In the genomic region with DNA sequence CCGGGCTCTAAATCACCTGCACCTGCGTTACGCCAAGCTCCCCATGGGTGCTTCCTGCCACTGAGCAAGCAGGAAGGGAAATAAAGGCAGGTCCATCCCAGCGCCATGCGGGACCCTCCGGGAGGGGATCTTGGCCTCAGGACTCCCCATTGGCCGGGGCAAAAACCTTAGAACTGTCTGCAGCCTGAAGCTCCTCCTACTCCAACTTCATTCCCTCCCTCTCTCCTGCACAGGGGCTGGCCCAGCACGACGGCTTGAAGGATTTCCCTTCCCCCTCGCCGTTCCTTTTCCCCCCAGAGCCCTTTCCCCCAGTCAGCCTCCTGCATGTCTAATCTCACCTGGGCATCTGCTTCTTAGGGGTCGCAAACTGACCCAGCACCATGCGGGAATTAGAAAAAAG, we compare ENCODE assay signal across 28 cellular contexts.
DNase-seq lines count a peak whose midpoint lies in the region; ATAC-seq, FAIRE-seq and TF ChIP-seq lines count a peak whose summit lies in the region.
"Had no signal": no experiment of that assay in that cellular context is flagged by ENCODE, and none has a peak within 500 bp of the region (broad histone marks: within the 10 kb centered on the region; RNA-seq: fewer than 3 reads in every experiment).

No MANE protein-coding gene starts in this region.

- TF ChIP-seq CTCF in kidney (IDR thresholded peaks at IDR 0.05; ENCODE audit: borderline replicate concordance, extremely low read depth, insufficient read depth) (no peak), upper lobe of right lung (IDR thresholded peaks at IDR 0.05) (no peak)

- no peaks in the 10 kb centered on the region for H3K27me3 ChIP-seq in upper lobe of right lung
- H3K27me3 ChIP-seq: BLaER1, Peyer's patch, SJSA1 had no signal

- H3K36me3 ChIP-seq in kidney (ENCODE audit: control insufficient read depth in 1 of 2, insufficient read depth in 2 of 2, low read length in 2 of 2) (no peaks in the 10 kb centered on the region), upper lobe of right lung (no peaks in the 10 kb centered on the region)
- H3K36me3 ChIP-seq: BLaER1, Peyer's patch had no signal

- no peak for FAIRE-seq in kidney (lab: Jason Lieb, UNC)
- no peak for FAIRE-seq in RCC 7860 (lab: Jason Lieb, UNC)
- FAIRE-seq: GM19239, H54 had no signal

- intact Hi-C loops in kidney (cut with DNase I) (no loop called here), upper lobe of right lung (cut with DNase I) (no loop called here)

- DNase-seq in NCI-H146 (lab: John Stamatoyannopoulos, UW) (peak; percentile 68), NCI-H146 treated with DMSO at 0.1 percent for 48 hours (lab: John Stamatoyannopoulos, UW; ENCODE audit: unreplicated experiment) (no peak), NCI-H345 treated with DMSO at 0.1 percent for 48 hours (lab: John Stamatoyannopoulos, UW; ENCODE audit: unreplicated experiment) (peak; percentile 59), kidney (peak; percentile 40), upper lobe of right lung (no peak), RCC 7860 (ENCODE audit: low spot score) (no peak), nucleus accumbens (lab: John Stamatoyannopoulos, UW) (no peak)
- no peak for DNase-seq in effector CD8-positive, alpha-beta T cell (lab: John Stamatoyannopoulos, UW)
- DNase-seq: ACHN; Calu3; CD8-positive, alpha-beta T cell; DMS153; GDM1; HFFc6; KBM-7; MM.1S; NCI-H1048; NCI-H1417 treated with DMSO at 0.1 percent for 48 hours; NCI-H1930; NCI-H2227 treated with DMSO at 0.1 percent for 48 hours; NCI-H524; NCI-H82; Peyer's patch had no signal

- no peaks in the 10 kb centered on the region for H3K4me1 ChIP-seq in kidney (ENCODE audit: control insufficient read depth in 1 of 2, insufficient read depth in 1 of 2, low read depth in 1 of 2, low read length in 2 of 2)
- peaks cover 36% of the 10 kb centered on the region for H3K4me1 ChIP-seq in upper lobe of right lung
- H3K4me1 ChIP-seq: Peyer's patch had no signal

- H3K4me3 ChIP-seq in kidney (ENCODE audit: low read length in 2 of 2), result no peak overlapping the region
- no peak overlapping the region for H3K4me3 ChIP-seq in upper lobe of right lung
- H3K4me3 ChIP-seq: BLaER1, Peyer's patch, SJSA1 had no signal

- no peak overlapping the region for H3K27ac ChIP-seq in kidney (ENCODE audit: low read depth in 2 of 2, low read length in 2 of 2)
- peak overlapping the region; percentile 74 for H3K27ac ChIP-seq in upper lobe of right lung
- H3K27ac ChIP-seq: 22Rv1, BLaER1, Peyer's patch, SJSA1 had no signal

- ATAC-seq in upper lobe of right lung, result no peak
- ATAC-seq: CD8-positive, alpha-beta T cell had no signal

- no peak overlapping the region for H3K9ac ChIP-seq in kidney (ENCODE audit: low read length in 2 of 2)
- H3K9ac ChIP-seq: BLaER1 had no signal

- H3K9me3 ChIP-seq in kidney (ENCODE audit: control insufficient read depth in 1 of 2, low read length in 2 of 2) (peaks cover 0 to 6% of the 10 kb centered on the region in 2 donors), upper lobe of right lung (no peaks in the 10 kb centered on the region)
- H3K9me3 ChIP-seq: Peyer's patch, SJSA1 had no signal

Comparison
In these comparisons a context has a peak if more than half of its experiments do, and no peak if none do; other contexts are left out.
1. DNase-seq: peak in NCI-H146 (single experiment), NCI-H345 treated with DMSO at 0.1 percent for 48 hours (single experiment) and kidney (single experiment); none in NCI-H146 treated with DMSO at 0.1 percent for 48 hours (single experiment), upper lobe of right lung (single experiment), RCC 7860 (single experiment), nucleus accumbens (0 of 56) and effector CD8-positive, alpha-beta T cell (single experiment).